1 cellular context compared by ENCODE assay signal in the genomic region with DNA sequence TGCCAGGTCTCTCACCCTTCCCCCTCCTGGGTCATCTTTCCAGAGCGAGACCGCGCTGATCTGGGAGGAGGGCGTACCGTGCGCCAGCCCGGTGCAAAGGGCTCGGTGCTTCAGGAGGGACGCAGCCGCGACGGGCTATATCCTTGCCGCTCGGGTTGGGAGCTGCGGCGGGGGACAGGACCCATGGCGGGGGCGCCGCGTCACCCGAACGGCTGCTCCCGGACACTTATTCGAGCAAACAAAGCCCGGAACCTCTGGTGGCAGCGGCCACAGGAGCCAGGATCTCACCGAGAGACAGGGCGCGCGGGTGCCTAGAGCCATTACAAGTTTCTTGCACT.
TF ChIP-seq lines count a peak whose summit lies in the region.

No MANE protein-coding gene starts in this region.

TF ChIP-seq in GM12878, 131 proteins besides CTCF, POLR2A, EP300 and RAD21 (continued from another document):
- TF ChIP-seq KLF5 (IDR thresholded peaks at IDR 0.05; ENCODE audit: partially characterized antibody) (no peak), NR2C1 (IDR thresholded peaks at IDR 0.05) (no peak), CREB1 (IDR thresholded peaks at IDR 0.05; ENCODE audit: low read depth) (no peak), SMARCA5 (IDR thresholded peaks at IDR 0.05) (no peak), SMAD1 (IDR thresholded peaks at IDR 0.05; ENCODE audit: low read depth, partially characterized antibody) (no peak), STAT1 (conservative IDR thresholded peaks at IDR 0.05) (no peak)
TF ChIP-seq in GM12878: peak in this region for 8.
